8 cellular contexts compared by ENCODE assay signal in the genomic region with DNA sequence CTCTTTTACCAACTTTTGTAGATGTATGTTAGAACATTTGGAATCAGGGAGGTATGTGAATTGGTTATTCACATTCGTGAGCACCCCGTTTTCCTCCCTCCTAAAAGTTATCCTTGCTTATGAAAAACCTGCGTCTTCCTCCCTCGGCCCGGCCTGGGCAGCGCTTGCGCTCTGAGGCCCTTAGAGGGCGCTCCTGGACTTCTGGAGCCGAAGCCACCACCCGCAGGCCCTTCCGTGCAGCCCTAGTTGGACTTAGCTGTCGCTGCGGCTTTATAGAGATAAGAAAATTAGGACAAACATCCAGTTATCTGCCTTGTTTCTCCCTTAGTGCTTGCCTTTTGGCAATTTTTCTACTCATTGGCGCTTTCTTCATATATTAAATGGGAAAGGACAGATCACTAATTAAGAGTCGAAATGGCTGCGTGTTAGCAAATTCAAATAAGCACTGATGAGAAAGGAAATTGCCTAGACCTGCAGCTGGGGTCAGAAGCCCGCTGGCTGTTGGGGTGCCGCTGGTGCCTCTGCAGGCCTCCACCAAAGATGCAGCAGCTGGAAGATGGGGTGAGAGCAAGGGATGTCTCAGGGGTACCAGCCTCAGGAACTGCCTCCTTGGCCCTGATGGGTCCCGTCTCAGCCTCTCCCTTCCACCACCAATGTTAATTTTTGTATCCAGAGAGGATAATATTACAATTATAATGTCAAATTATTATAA. TPM values are rescaled to one million over a fixed set of nuclear protein-coding genes. Genes with fewer than 3 reads are reported as not detected.
DNase-seq lines count a peak whose midpoint lies in the region; ATAC-seq and TF ChIP-seq lines count a peak whose summit lies in the region.

No MANE protein-coding gene starts in this region.

- peaks cover 0 to 9% (median 0%) of the 10 kb centered on the region in 4 donors for H3K4me1 ChIP-seq in right lobe of liver

- H3K27ac ChIP-seq in right lobe of liver: no peak overlapping the region

- no peak overlapping the region for H3K4me3 Mint-ChIP-seq in activated CD4-positive, alpha-beta T cell treated with anti-CD3 and anti-CD28 coated beads, Interleukin-2, amount 10 ng/mL, durations not matched to agents 7 days and 5 days

- DNase-seq in A172 (ENCODE audit: low spot score): peak; percentile 38
- DNase-seq in NCI-H345 (lab: John Stamatoyannopoulos, UW): peak; percentile 67
- DNase-seq in activated CD4-positive, alpha-beta T cell treated with anti-CD3 and anti-CD28 coated beads, Interleukin-2, amount 10 ng/mL, durations not matched to agents 7 days and 5 days: peak; percentile 70
- peak; percentile 83 for DNase-seq in choroid plexus epithelial cell (ENCODE audit: low read depth)
- DNase-seq in right lobe of liver: peak; percentile 77 to 81 (median 78)
- peak; percentile 47 to 60 (median 58) for DNase-seq in stimulated activated CD4-positive, alpha-beta T cell treated with anti-CD3 and anti-CD28 coated beads, TNF-alpha, amount 100 ng/mL, for 48 hours (ENCODE audit: low read depth in 3 of 3)

- WGBS in right lobe of liver (ENCODE audit: insufficient coverage, low coverage, low lambda C conversion rate, missing lambda C conversion rate): 6% methylated on average over 17 of the region's 19 CpGs

- peak; percentile 100 for TF ChIP-seq CTCF in choroid plexus epithelial cell (conservative IDR thresholded peaks at IDR 0.05; ENCODE audit: low read depth, low read length)
- TF ChIP-seq CTCF in right lobe of liver (IDR thresholded peaks at IDR 0.05): peak; percentile 80 to 97 (median 94)

- no peaks in the 10 kb centered on the region for H3K36me3 ChIP-seq in right lobe of liver

- no peak for TF ChIP-seq POLR2A in right lobe of liver (IDR thresholded peaks at IDR 0.05)

- no peaks in the 10 kb centered on the region for H3K9me3 ChIP-seq in right lobe of liver

- CTCF ChIA-PET in activated CD4-positive, alpha-beta T cell treated with anti-CD3 and anti-CD28 coated beads, Interleukin-2, amount 10 ng/mL, durations not matched to agents 7 days and 5 days (lab: Charles Lee): interaction anchor here (0.5 to 1.3 kb wide), 5 partner anchors 12 to 1206 kb away, joined by 3 to 4 read pairs (median 3); no protein-coding TSS in a partner anchor

- H3K27me3 Mint-ChIP-seq in activated CD4-positive, alpha-beta T cell treated with anti-CD3 and anti-CD28 coated beads, Interleukin-2, amount 10 ng/mL, durations not matched to agents 7 days and 5 days: peaks cover 58% of the 10 kb centered on the region

- intact Hi-C loops in right lobe of liver (cut with DNase I): loop anchor here (5.0 to 10.0 kb wide), 2 partner anchors 290 to 483 kb away; no protein-coding TSS in a partner anchor

- ATAC-seq in GM18498 (IDR thresholded peaks at IDR 0.05; ENCODE audit: unreplicated experiment) (peak; percentile 82), HG03108 (IDR thresholded peaks at IDR 0.05; ENCODE audit: unreplicated experiment) (peak; percentile 75), right lobe of liver (peak; percentile 93 to 98 (median 96))

- H3K36me3 Mint-ChIP-seq in activated CD4-positive, alpha-beta T cell treated with anti-CD3 and anti-CD28 coated beads, Interleukin-2, amount 10 ng/mL, durations not matched to agents 7 days and 5 days (ENCODE audit: low read depth): no peaks in the 10 kb centered on the region

- H3K4me1 Mint-ChIP-seq in activated CD4-positive, alpha-beta T cell treated with anti-CD3 and anti-CD28 coated beads, Interleukin-2, amount 10 ng/mL, durations not matched to agents 7 days and 5 days: peaks cover 17% of the 10 kb centered on the region

- H3K4me3 ChIP-seq in choroid plexus epithelial cell (ENCODE audit: low read depth, low read length) (no peak overlapping the region), right lobe of liver (no peak overlapping the region)

- H3K27me3 ChIP-seq in right lobe of liver: peaks cover 6% of the 10 kb centered on the region in 2 donors

- H3K9me3 Mint-ChIP-seq in activated CD4-positive, alpha-beta T cell treated with anti-CD3 and anti-CD28 coated beads, Interleukin-2, amount 10 ng/mL, durations not matched to agents 7 days and 5 days: no peaks in the 10 kb centered on the region

- POLR2A ChIA-PET in activated CD4-positive, alpha-beta T cell treated with anti-CD3 and anti-CD28 coated beads, Interleukin-2, amount 10 ng/mL, durations not matched to agents 7 days and 5 days (lab: Charles Lee): no interaction called here

- no peak overlapping the region for H3K27ac Mint-ChIP-seq in activated CD4-positive, alpha-beta T cell treated with anti-CD3 and anti-CD28 coated beads, Interleukin-2, amount 10 ng/mL, durations not matched to agents 7 days and 5 days

RNA-seq across cellular contexts. Expression of gene FNDC1, which starts 5.2 kb away (rescaled TPM):
- 0.02 TPM in 1 of 2 replicates, not detected in the other for total RNA-seq in A172 (2014; rRNA removed; shearing (Covaris generic))
- total RNA-seq in activated CD4-positive, alpha-beta T cell treated with anti-CD3 and anti-CD28 coated beads, Interleukin-2, amount 10 ng/mL, durations not matched to agents 7 days and 5 days: not detected
- total RNA-seq in right lobe of liver: 1 to 10 TPM in 3 of 6 experiments, under 1 TPM in 3; 0.02 to 2.7 (median 0.85) TPM
